24 cellular contexts compared by ENCODE assay signal in the genomic region with DNA sequence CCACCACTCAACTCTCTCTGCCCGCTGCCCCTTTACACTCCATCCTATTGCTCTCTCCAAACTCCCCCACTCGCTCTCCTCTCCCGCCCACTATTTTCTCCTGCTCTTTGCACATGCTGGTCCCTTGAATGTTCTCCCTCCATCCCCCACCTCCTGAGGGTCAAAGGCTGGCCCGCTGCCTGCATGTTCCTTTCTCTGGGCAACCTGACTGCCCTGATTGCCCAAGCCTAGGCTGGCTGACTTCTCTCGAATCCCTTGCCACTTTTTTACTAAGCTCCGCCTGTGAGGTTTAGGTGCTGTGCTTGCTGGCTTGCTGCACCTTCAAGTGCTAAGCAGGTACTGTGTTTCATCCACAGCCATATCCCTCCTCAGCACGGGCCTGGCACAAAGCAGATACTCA. TPM values are rescaled to one million over a fixed set of nuclear protein-coding genes. Genes with fewer than 3 reads are reported as not detected.
DNase-seq lines count a peak whose midpoint lies in the region; ATAC-seq and TF ChIP-seq lines count a peak whose summit lies in the region.
"Had no signal": no experiment of that assay in that cellular context is flagged by ENCODE, and none has a peak within 500 bp of the region (broad histone marks: within the 10 kb centered on the region; RNA-seq: fewer than 3 reads in every experiment).

No MANE protein-coding gene starts in this region.

- H3K4me3 Mint-ChIP-seq in activated naive CD4-positive, alpha-beta T cell treated with anti-CD3 and anti-CD28 coated beads, Interleukin-2, amount 50 U/mL, for 24 hours, result peak overlapping the region; percentile 23
- H3K4me3 Mint-ChIP-seq in activated naive CD8-positive, alpha-beta T cell treated with anti-CD3 and anti-CD28 coated beads for 36 hours, result no peak overlapping the region
- H3K4me3 Mint-ChIP-seq in neural crest cell, result peak overlapping the region; percentile 38
- H3K4me3 Mint-ChIP-seq in nephron progenitor cell, result no peak overlapping the region

- H4K20me1 ChIP-seq in DND-41 (ENCODE audit: insufficient read depth, low read length), result peaks cover 71% of the 10 kb centered on the region

- peaks cover 67% of the 10 kb centered on the region for H3K4me1 Mint-ChIP-seq in activated naive CD4-positive, alpha-beta T cell treated with anti-CD3 and anti-CD28 coated beads, Interleukin-2, amount 50 U/mL, for 24 hours
- peaks cover 52% of the 10 kb centered on the region for H3K4me1 Mint-ChIP-seq in activated naive CD8-positive, alpha-beta T cell treated with anti-CD3 and anti-CD28 coated beads for 36 hours
- H3K4me1 Mint-ChIP-seq in neural crest cell (peaks cover 31% of the 10 kb centered on the region), nephron progenitor cell (peaks cover 42% of the 10 kb centered on the region)

- ATAC-seq in DND-41 (ENCODE audit: insufficient read depth, low read depth), result no peak
- ATAC-seq in GM18498 (IDR thresholded peaks at IDR 0.05; ENCODE audit: unreplicated experiment), result no peak
- ATAC-seq: A549; activated CD8-positive, alpha-beta T cell treated with anti-CD3 and anti-CD28 coated beads for 36 hours; Right ventricle myocardium inferior had no signal

- H3K27ac ChIP-seq in DND-41 (ENCODE audit: low read length), result no peak overlapping the region
- H3K27ac ChIP-seq: A549, cardiac muscle cell, GM23248, suprapubic skin had no signal

- no peak overlapping the region for H3K4me3 ChIP-seq in DND-41 (ENCODE audit: low read depth in 1 of 2, low read length in 2 of 2)
- H3K4me3 ChIP-seq: A549, cardiac muscle cell, lung, MG63, suprapubic skin had no signal

- peaks cover 99% of the 10 kb centered on the region for H3K79me2 ChIP-seq in DND-41 (ENCODE audit: insufficient read depth, low read length)

- H3K4me1 ChIP-seq in DND-41 (ENCODE audit: insufficient read depth, low read length), result peaks cover 49% of the 10 kb centered on the region

- no peak for DNase-seq in activated naive CD4-positive, alpha-beta T cell (lab: John Stamatoyannopoulos, UW)
- DNase-seq in DND-41, result no peak
- DNase-seq in activated naive CD8-positive, alpha-beta T cell treated with anti-CD3 and anti-CD28 coated beads for 36 hours, result no peak
- no peak for DNase-seq in neural crest cell (ENCODE audit: low read depth, low spot score)
- DNase-seq in nephron progenitor cell, result no peak
- DNase-seq in OCI-M2 (lab: John Stamatoyannopoulos, UW; ENCODE audit: unreplicated experiment), result no peak
- DNase-seq: activated CD4-positive, CD25-positive, alpha-beta regulatory T cell; activated CD8-positive, alpha-beta T cell treated with anti-CD3 and anti-CD28 coated beads for 36 hours; anterior cingulate cortex; GM23248; MG63; NCI-H2081; NCI-H345; NCI-H82; small intestine; stimulated activated CD4-positive, alpha-beta T cell treated with anti-CD3 and anti-CD28 coated beads, Interleukin-1b, Interleukin-23, amount 100 ng/mL, for 48 hours had no signal

- H3K27me3 Mint-ChIP-seq in activated naive CD4-positive, alpha-beta T cell treated with anti-CD3 and anti-CD28 coated beads, Interleukin-2, amount 50 U/mL, for 24 hours, result no peaks in the 10 kb centered on the region
- H3K27me3 Mint-ChIP-seq in activated naive CD8-positive, alpha-beta T cell treated with anti-CD3 and anti-CD28 coated beads for 36 hours, result no peaks in the 10 kb centered on the region
- H3K27me3 Mint-ChIP-seq in neural crest cell (ENCODE audit: low read depth) (no peaks in the 10 kb centered on the region), nephron progenitor cell (ENCODE audit: low read depth, poor library complexity) (no peaks in the 10 kb centered on the region)
- H3K27me3 Mint-ChIP-seq: activated CD8-positive, alpha-beta T cell treated with anti-CD3 and anti-CD28 coated beads for 36 hours; B cell had no signal

- no peak overlapping the region for H3K9ac ChIP-seq in DND-41 (ENCODE audit: low read depth, low read length)

- peak overlapping the region; percentile 93; the same call in 1 of the 2 replicates for H3K4me2 ChIP-seq in DND-41 (ENCODE audit: insufficient read depth, low read length)

- H3K27ac Mint-ChIP-seq in activated naive CD4-positive, alpha-beta T cell treated with anti-CD3 and anti-CD28 coated beads, Interleukin-2, amount 50 U/mL, for 24 hours, result peak overlapping the region; percentile 70
- H3K27ac Mint-ChIP-seq in activated naive CD8-positive, alpha-beta T cell treated with anti-CD3 and anti-CD28 coated beads for 36 hours, result peak overlapping the region; percentile 11
- H3K27ac Mint-ChIP-seq in neural crest cell (ENCODE audit: unreplicated experiment) (no peak overlapping the region), nephron progenitor cell (no peak overlapping the region)
- H3K27ac Mint-ChIP-seq: activated CD8-positive, alpha-beta T cell treated with anti-CD3 and anti-CD28 coated beads for 36 hours; B cell had no signal

- H2AFZ ChIP-seq in DND-41 (ENCODE audit: low read depth, low read length), result no peak overlapping the region
- H2AFZ ChIP-seq: GM23248 had no signal

- H3K27me3 ChIP-seq in DND-41 (ENCODE audit: insufficient read depth, low read length, poor library complexity), result no peaks in the 10 kb centered on the region
- H3K27me3 ChIP-seq: cardiac muscle cell, MG63, suprapubic skin had no signal

- peaks cover 25% of the 10 kb centered on the region for H3K36me3 Mint-ChIP-seq in activated naive CD4-positive, alpha-beta T cell treated with anti-CD3 and anti-CD28 coated beads, Interleukin-2, amount 50 U/mL, for 24 hours
- peaks cover 39% of the 10 kb centered on the region for H3K36me3 Mint-ChIP-seq in activated naive CD8-positive, alpha-beta T cell treated with anti-CD3 and anti-CD28 coated beads for 36 hours
- H3K36me3 Mint-ChIP-seq in neural crest cell (ENCODE audit: low read depth) (peaks cover 21% of the 10 kb centered on the region), nephron progenitor cell (ENCODE audit: low read depth) (peaks cover 54% of the 10 kb centered on the region)

- H3K9me3 ChIP-seq in DND-41 (ENCODE audit: insufficient read depth, low read length, severe bottlenecking), result no peaks in the 10 kb centered on the region
- H3K9me3 ChIP-seq: A549, MG63, suprapubic skin had no signal

- H3K36me3 ChIP-seq in DND-41 (ENCODE audit: insufficient read depth, low read length), result peaks cover 66% of the 10 kb centered on the region

- H3K9me3 Mint-ChIP-seq in activated naive CD4-positive, alpha-beta T cell treated with anti-CD3 and anti-CD28 coated beads, Interleukin-2, amount 50 U/mL, for 24 hours, result no peaks in the 10 kb centered on the region
- peaks cover 4% of the 10 kb centered on the region for H3K9me3 Mint-ChIP-seq in activated naive CD8-positive, alpha-beta T cell treated with anti-CD3 and anti-CD28 coated beads for 36 hours
- H3K9me3 Mint-ChIP-seq in neural crest cell (no peaks in the 10 kb centered on the region), nephron progenitor cell (peaks cover 14% of the 10 kb centered on the region)
- H3K9me3 Mint-ChIP-seq: activated CD8-positive, alpha-beta T cell treated with anti-CD3 and anti-CD28 coated beads for 36 hours had no signal

- no peak for TF ChIP-seq CTCF in DND-41 (IDR thresholded peaks at IDR 0.05; ENCODE audit: borderline replicate concordance, extremely low read depth, low read length, poor library complexity, severe bottlenecking)
- TF ChIP-seq CTCF in neural crest cell (conservative IDR thresholded peaks at IDR 0.05), result no peak
- TF ChIP-seq CTCF in nephron progenitor cell (IDR thresholded peaks at IDR 0.05), result no peak

RNA-seq across cellular contexts. Expression of a gene that starts 2.7 kb away (rescaled TPM):
- total RNA-seq in activated naive CD8-positive, alpha-beta T cell treated with anti-CD3 and anti-CD28 coated beads for 36 hours, result 10 to 100 TPM; 49.4 to 51.0 TPM
- total RNA-seq in neural crest cell, result 44.1 and 48.3 TPM in 2 replicates

RNA-seq across cellular contexts. Expression of a gene that starts 2.9 kb away (rescaled TPM):
- total RNA-seq in activated naive CD8-positive, alpha-beta T cell treated with anti-CD3 and anti-CD28 coated beads for 36 hours, result 100 to 1,000 TPM; 524 to 548 TPM
- 426 and 434 TPM in 2 replicates for total RNA-seq in neural crest cell

RNA-seq across cellular contexts. Expression of a gene that starts 45.7 kb away (rescaled TPM):
- total RNA-seq in activated naive CD8-positive, alpha-beta T cell treated with anti-CD3 and anti-CD28 coated beads for 36 hours, result 1 to 10 TPM; 1.5 to 1.6 TPM
- 1.2 TPM in 2 replicates for total RNA-seq in neural crest cell

Comparison
In these comparisons a context has a peak if more than half of its experiments do, and no peak if none do; other contexts are left out.
1. H3K27ac Mint-ChIP-seq: peak in activated naive CD4-positive, alpha-beta T cell treated with anti-CD3 and anti-CD28 coated beads, Interleukin-2, amount 50 U/mL, for 24 hours (single experiment) and activated naive CD8-positive, alpha-beta T cell treated with anti-CD3 and anti-CD28 coated beads for 36 hours (single experiment); none in neural crest cell (single experiment) and nephron progenitor cell (single experiment).
2. H3K4me3 Mint-ChIP-seq: peak in activated naive CD4-positive, alpha-beta T cell treated with anti-CD3 and anti-CD28 coated beads, Interleukin-2, amount 50 U/mL, for 24 hours (single experiment) and neural crest cell (single experiment); none in activated naive CD8-positive, alpha-beta T cell treated with anti-CD3 and anti-CD28 coated beads for 36 hours (single experiment) and nephron progenitor cell (single experiment).